In genomic region chr19:16111909-16112752, GRCh38 we compare ENCODE assay signal across 1 cellular context.
TF ChIP-seq lines count a peak whose summit lies in the region.

No MANE protein-coding gene starts in this region.

TF ChIP-seq in K562, 482 proteins besides CTCF, POLR2A, EP300 and RAD21 (continued from another document and continues in another):
- TF ChIP-seq ZNF512 (tag; IDR thresholded peaks at IDR 0.05) (no peak), MAZ (CRISPR knock-in tag; conservative IDR thresholded peaks at IDR 0.05 in 1 of 2, IDR thresholded peaks at IDR 0.05 in 1 of 2) (no peak), DDX20 (tag; IDR thresholded peaks at IDR 0.05; ENCODE audit: low read depth) (no peak), ELF1 (tag; IDR thresholded peaks at IDR 0.05) (no peak; the same call in none of the 2 replicates), ZSCAN29 (IDR thresholded peaks at IDR 0.05) (no peak), SETDB1 (IDR thresholded peaks at IDR 0.05; ENCODE audit: low read length) (no peak), ATF7 (IDR thresholded peaks at IDR 0.05) (peak; percentile 10; the same call in 1 of the 2 replicates), STAT5A (IDR thresholded peaks at IDR 0.05; ENCODE audit: borderline replicate concordance, low read length) (no peak), CXXC5 (CRISPR knock-in tag; IDR thresholded peaks at IDR 0.05) (no peak), THRA (IDR thresholded peaks at IDR 0.05) (no peak), GTF2E2 (tag; IDR thresholded peaks at IDR 0.05) (0 out of 2 replicates have a peak, but pooled peaks have one; percentile 77), PCBP1 (IDR thresholded peaks at IDR 0.05; ENCODE audit: low read depth, low read length, poor library complexity, severe bottlenecking) (peak; percentile 4), CHD1 (IDR thresholded peaks at IDR 0.05; ENCODE audit: low read length) (peak; percentile 88), ZNF79 (CRISPR knock-in tag; IDR thresholded peaks at IDR 0.05; ENCODE audit: low read depth) (no peak), LCOR (CRISPR knock-in tag; IDR thresholded peaks at IDR 0.05) (no peak), TGIF2 (CRISPR knock-in tag; IDR thresholded peaks at IDR 0.05) (no peak), ZNF253 (CRISPR knock-in tag; conservative IDR thresholded peaks at IDR 0.05) (no peak), RREB1 (CRISPR knock-in tag; IDR thresholded peaks at IDR 0.05) (no peak), ZNF280A (IDR thresholded peaks at IDR 0.05; ENCODE audit: low read depth, partially characterized antibody) (no peak), ZZZ3 (IDR thresholded peaks at IDR 0.05) (no peak), PTTG1 (tag; IDR thresholded peaks at IDR 0.05; ENCODE audit: low read depth) (no peak), NONO (IDR thresholded peaks at IDR 0.05; ENCODE audit: low read depth in 2 of 2, low read length in 1 of 2) (no peak), MLLT1 (IDR thresholded peaks at IDR 0.05) (0 out of 4 replicates have a peak, but pooled peaks have one; percentile 40 to 57), ZBTB11 (CRISPR knock-in tag; IDR thresholded peaks at IDR 0.05) (0 out of 6 replicates have a peak, but pooled peaks of 2 of the 3 experiments have one; percentile 3 to 4), ESRRA (IDR thresholded peaks at IDR 0.05; ENCODE audit: borderline replicate concordance, low read depth) (no peak; the same call in 1 of the 2 replicates), GTF3C2 (IDR thresholded peaks at IDR 0.05; ENCODE audit: borderline replicate concordance, extremely low read depth, insufficient read length) (no peak), FOXP1 (CRISPR knock-in tag; IDR thresholded peaks at IDR 0.05) (no peak), ZNF384 (IDR thresholded peaks at IDR 0.05; ENCODE audit: low read depth, low read length) (no peak), HES1 (IDR thresholded peaks at IDR 0.05; ENCODE audit: low read depth) (no peak), ZNF282 (CRISPR knock-in tag; IDR thresholded peaks at IDR 0.05) (no peak), SNAPC5 (CRISPR knock-in tag; IDR thresholded peaks at IDR 0.05) (no peak), MLX (CRISPR knock-in tag; conservative IDR thresholded peaks at IDR 0.05) (no peak), HDAC2 (IDR thresholded peaks at IDR 0.05) (peak; percentile 93), CBFA2T3 (IDR thresholded peaks at IDR 0.05) (no peak), BACH1 (tag; IDR thresholded peaks at IDR 0.05) (no peak), NCOA6 (IDR thresholded peaks at IDR 0.05) (no peak), PHF20 (IDR thresholded peaks at IDR 0.05; ENCODE audit: partially characterized antibody) (peak; percentile 59), TRIM24 (IDR thresholded peaks at IDR 0.05) (peak in 1 of 2 experiments; percentile 8; a peak in 1 of 4 replicates), SMARCA5 (IDR thresholded peaks at IDR 0.05) (peak; percentile 96), ZC3H11A (IDR thresholded peaks at IDR 0.05; ENCODE audit: low read depth, low read length) (no peak), KDM4B (IDR thresholded peaks at IDR 0.05; ENCODE audit: borderline replicate concordance in 2 of 2, low read depth in 1 of 2) (no peak), NEUROD1 (IDR thresholded peaks at IDR 0.05; ENCODE audit: borderline replicate concordance, low read depth, low read length, partially characterized antibody) (no peak), ZNF274 (IDR thresholded peaks at IDR 0.05; ENCODE audit: borderline replicate concordance, low read depth, low read length) (no peak), PURB (CRISPR knock-in tag; IDR thresholded peaks at IDR 0.05; ENCODE audit: low read depth) (no peak), SRSF3 (IDR thresholded peaks at IDR 0.05; ENCODE audit: insufficient read depth, low read length) (0 out of 2 replicates have a peak, but pooled peaks have one; percentile 74), LARP7 (IDR thresholded peaks at IDR 0.05) (0 out of 2 replicates have a peak, but pooled peaks have one; percentile 52), SIX5 (IDR thresholded peaks at IDR 0.05; ENCODE audit: borderline replicate concordance in 1 of 2, insufficient read depth in 1 of 2, low read depth in 1 of 2, low read length in 2 of 2) (no peak)
